In the genomic region with DNA sequence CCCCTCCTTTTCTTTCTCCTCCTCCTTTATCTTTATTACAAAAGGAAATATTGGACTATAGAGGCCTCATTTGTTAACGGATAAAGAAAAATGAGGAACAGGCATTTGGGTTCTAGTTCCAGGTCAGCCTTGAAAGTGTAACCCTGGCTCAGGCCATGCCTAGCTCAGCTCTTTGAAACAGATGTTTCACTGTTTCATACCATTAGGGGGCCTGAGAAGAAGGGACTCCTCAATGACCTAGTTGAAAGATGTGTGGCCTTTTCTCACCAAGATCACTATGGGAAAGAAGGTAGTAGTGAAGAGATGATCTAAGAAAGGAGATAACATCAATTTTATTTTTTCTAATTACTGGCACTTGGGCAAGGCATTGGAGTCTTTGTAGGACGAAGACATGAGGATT, we compare ENCODE assay signal across 2 cellular contexts.
TF ChIP-seq lines count a peak whose summit lies in the region.

No MANE protein-coding gene starts in this region.

TF ChIP-seq in HCT116, 20 proteins besides CTCF, POLR2A, EP300 and RAD21:
- TF ChIP-seq ATF3 (IDR thresholded peaks at IDR 0.05) = no peak
- no peak for TF ChIP-seq POLR2AphosphoS5 (IDR thresholded peaks at IDR 0.05; ENCODE audit: low read depth, low read length)
- TF ChIP-seq TCF7L2 (IDR thresholded peaks at IDR 0.05; ENCODE audit: borderline replicate concordance, extremely low read depth, insufficient read depth, insufficient read length) = no peak
- TF ChIP-seq CBX3 (IDR thresholded peaks at IDR 0.05; ENCODE audit: low read depth) = no peak
- TF ChIP-seq SIN3A (IDR thresholded peaks at IDR 0.05; ENCODE audit: low read depth) = no peak
- no peak for TF ChIP-seq EGR1 (IDR thresholded peaks at IDR 0.05; ENCODE audit: low read depth)

TF ChIP-seq in GM12878, 131 proteins besides CTCF, POLR2A, EP300 and RAD21 (continued from another document):
- no peak for TF ChIP-seq ZBTB33 (IDR thresholded peaks at IDR 0.05)
- no peak for TF ChIP-seq ZNF687 (IDR thresholded peaks at IDR 0.05)
- TF ChIP-seq MYB (IDR thresholded peaks at IDR 0.05; ENCODE audit: borderline replicate concordance, low read depth, low read length) = no peak
- TF ChIP-seq FOS (IDR thresholded peaks at IDR 0.05; ENCODE audit: borderline replicate concordance, extremely low read depth, insufficient read length) = no peak
- TF ChIP-seq PML (IDR thresholded peaks at IDR 0.05; ENCODE audit: low read length) = no peak
